ENCODE assay signal across 20 cellular contexts in genomic region chr9:33128570-33128969, GRCh38. TPM values are rescaled to one million over a fixed set of nuclear protein-coding genes. Genes with fewer than 3 reads are reported as not detected.
DNase-seq lines count a peak whose midpoint lies in the region; TF ChIP-seq lines count a peak whose summit lies in the region.
"Had no signal": no experiment of that assay in that cellular context is flagged by ENCODE, and none has a peak within 500 bp of the region (broad histone marks: within the 10 kb centered on the region; RNA-seq: fewer than 3 reads in every experiment).

No MANE protein-coding gene starts in this region.

- no peaks in the 10 kb centered on the region for H3K9me3 ChIP-seq in CD8-positive, alpha-beta memory T cell (ENCODE audit: low read length)
- no peaks in the 10 kb centered on the region for H3K9me3 ChIP-seq in hepatocyte (ENCODE audit: low read depth)
- H3K9me3 ChIP-seq: Peyer's patch had no signal

- CTCF ChIA-PET in CD8-positive, alpha-beta memory T cell (lab: Charles Lee) = interaction anchor here (1.9 kb wide), 1 partner anchor 42 kb away, joined by 4 read pairs; no protein-coding TSS in a partner anchor

- H3K4me3 Mint-ChIP-seq in CD8-positive, alpha-beta memory T cell = peak overlapping the region in 2 of 7 donors; percentile 26 to 38
- no peak overlapping the region for H3K4me3 Mint-ChIP-seq in nephron progenitor cell
- H3K4me3 Mint-ChIP-seq: activated CD8-positive, alpha-beta memory T cell treated with anti-CD3 and anti-CD28 coated beads, Interleukin-2, amount 10 ng/mL, durations not matched to agents 7 days and 5 days had no signal

- H3K27me3 Mint-ChIP-seq in CD8-positive, alpha-beta memory T cell = peaks cover 0 to 8% of the 10 kb centered on the region in 2 donors
- peaks cover 2% of the 10 kb centered on the region for H3K27me3 Mint-ChIP-seq in nephron progenitor cell (ENCODE audit: low read depth, poor library complexity)
- H3K27me3 Mint-ChIP-seq: activated CD8-positive, alpha-beta memory T cell treated with anti-CD3 and anti-CD28 coated beads, Interleukin-2, amount 10 ng/mL, durations not matched to agents 7 days and 5 days had no signal

- H3K79me2 ChIP-seq in hepatocyte = peaks cover 57% of the 10 kb centered on the region

- 86% methylated on average over 4 of the region's 4 CpGs for WGBS in hepatocyte (ENCODE audit: low lambda C conversion rate, missing lambda C conversion rate)

- peaks cover 44% of the 10 kb centered on the region for H3K36me3 ChIP-seq in CD8-positive, alpha-beta memory T cell (ENCODE audit: insufficient read depth, low read length)
- H3K36me3 ChIP-seq in hepatocyte (replicated peaks; ENCODE audit: insufficient read depth, low read depth) = no peaks in the 10 kb centered on the region

- no peaks in the 10 kb centered on the region for H3K9me3 Mint-ChIP-seq in CD8-positive, alpha-beta memory T cell
- no peaks in the 10 kb centered on the region for H3K9me3 Mint-ChIP-seq in nephron progenitor cell

- no peak overlapping the region for H3K27ac ChIP-seq in CD8-positive, alpha-beta memory T cell (ENCODE audit: low read depth, low read length)
- H3K27ac ChIP-seq in hepatocyte = peak overlapping the region; percentile 87
- H3K27ac ChIP-seq: SK-N-MC had no signal

- intact Hi-C loops in posterior vena cava (cut with DNase I) = loop anchor here (2.0 to 5.0 kb wide), 4 partner anchors 16 to 74 kb away; no protein-coding TSS in a partner anchor

- peaks cover 29 to 93% (median 39%) of the 10 kb centered on the region in 3 donors for H3K36me3 Mint-ChIP-seq in CD8-positive, alpha-beta memory T cell
- peaks cover 41% of the 10 kb centered on the region for H3K36me3 Mint-ChIP-seq in nephron progenitor cell (ENCODE audit: low read depth)

- no peaks in the 10 kb centered on the region for H3K27me3 ChIP-seq in CD8-positive, alpha-beta memory T cell (ENCODE audit: insufficient read depth, low read length, poor library complexity, severe bottlenecking)
- no peaks in the 10 kb centered on the region for H3K27me3 ChIP-seq in hepatocyte
- H3K27me3 ChIP-seq: Peyer's patch had no signal

- peak overlapping the region; percentile 19 to 88 (median 80) for H3K27ac Mint-ChIP-seq in CD8-positive, alpha-beta memory T cell
- no peak overlapping the region for H3K27ac Mint-ChIP-seq in nephron progenitor cell
- H3K27ac Mint-ChIP-seq: activated CD8-positive, alpha-beta memory T cell treated with anti-CD3 and anti-CD28 coated beads, Interleukin-2, amount 10 ng/mL, durations not matched to agents 7 days and 5 days had no signal

- POLR2A ChIA-PET in CD8-positive, alpha-beta memory T cell (lab: Charles Lee) = no interaction called here

- DNase-seq in CD8-positive, alpha-beta memory T cell = no peak
- DNase-seq in NCI-H82 (lab: John Stamatoyannopoulos, UW) (peak; percentile 94), hepatocyte (ENCODE audit: low spot score) (no peak), posterior vena cava (ENCODE audit: low spot score) (peak; percentile 18), NCI-H2171 (lab: John Stamatoyannopoulos, UW) (no peak), AG08395 (ENCODE audit: low spot score) (no peak), nephron progenitor cell (no peak)
- no peak for DNase-seq in activated CD4-positive, CD25-positive, alpha-beta regulatory T cell (lab: John Stamatoyannopoulos, UW)
- DNase-seq: activated CD4-positive, CD25-positive, alpha-beta regulatory T cell treated with anti-CD3 and anti-CD28 coated beads, Interleukin-2, amount 50 U/mL, for 72 hours; activated CD8-positive, alpha-beta memory T cell treated with anti-CD3 and anti-CD28 coated beads, Interleukin-2, amount 10 ng/mL, durations not matched to agents 7 days and 5 days; activated gamma-delta T cell treated with Interleukin-2 at 50 U/mL for 16 hours; AML-193; amygdala; foreskin fibroblast; KG1; NCI-H187; stimulated activated CD4-positive, alpha-beta T cell treated with anti-CD3 and anti-CD28 coated beads, Interleukin-4, amount 100 ng/mL, for 4 hours; T-helper 9 cell had no signal

- no peaks in the 10 kb centered on the region for H3K9me2 ChIP-seq in hepatocyte (replicated peaks; ENCODE audit: insufficient read depth)

- peaks cover 74 to 84% (median 76%) of the 10 kb centered on the region in 3 donors for H3K4me1 Mint-ChIP-seq in CD8-positive, alpha-beta memory T cell
- peaks cover 63% of the 10 kb centered on the region for H3K4me1 Mint-ChIP-seq in nephron progenitor cell

- H2AFZ ChIP-seq in hepatocyte = no peak overlapping the region

- H3K4me1 ChIP-seq in CD8-positive, alpha-beta memory T cell (ENCODE audit: insufficient read depth, low read length) = peaks cover 31% of the 10 kb centered on the region
- peaks cover 51% of the 10 kb centered on the region for H3K4me1 ChIP-seq in hepatocyte (ENCODE audit: insufficient read depth)

- H4K20me1 ChIP-seq in hepatocyte (ENCODE audit: insufficient read depth, poor library complexity, severe bottlenecking) = peaks cover 3% of the 10 kb centered on the region

- H3K4me3 ChIP-seq in CD8-positive, alpha-beta memory T cell (ENCODE audit: low read length) = no peak overlapping the region
- no peak overlapping the region for H3K4me3 ChIP-seq in hepatocyte
- H3K4me3 ChIP-seq: Peyer's patch, SK-N-MC had no signal

- no peak overlapping the region for H3K4me2 ChIP-seq in hepatocyte

- no peak for TF ChIP-seq CTCF in hepatocyte (IDR thresholded peaks at IDR 0.05; ENCODE audit: poor library complexity)
- no peak for TF ChIP-seq CTCF in nephron progenitor cell (IDR thresholded peaks at IDR 0.05)

RNA-seq across cellular contexts. Expression of gene B4GALT1, which starts 38.6 kb away (rescaled TPM):
- 10 to 100 TPM; 38.0 to 38.3 TPM for total RNA-seq in CD8-positive, alpha-beta memory T cell
- 41.6 TPM for polyA plus RNA-seq in CD8-positive, alpha-beta memory T cell
- total RNA-seq in hepatocyte = 76.3 and 78.3 TPM in 2 replicates
- 45.6 and 63.9 TPM in 2 replicates for polyA plus RNA-seq in hepatocyte
- 100 to 1,000 TPM in 1 of 2 donors, 10 to 100 TPM in 1; 76.8 to 107 TPM for total RNA-seq in posterior vena cava

RNA-seq across cellular contexts. Expression of gene SMU1, which starts 52.1 kb away (rescaled TPM):
- total RNA-seq in CD8-positive, alpha-beta memory T cell = 10 to 100 TPM; 27.5 to 27.6 TPM
- polyA plus RNA-seq in CD8-positive, alpha-beta memory T cell = 21.2 TPM
- total RNA-seq in hepatocyte = 21.8 and 25.1 TPM in 2 replicates
- polyA plus RNA-seq in hepatocyte = 15.8 and 17.8 TPM in 2 replicates
- 10 to 100 TPM; 15.8 to 16.8 TPM for total RNA-seq in posterior vena cava

Comparison
In these comparisons a context has a peak if more than half of its experiments do, and no peak if none do; other contexts are left out.
1. DNase-seq: peak in NCI-H82 (single experiment) and posterior vena cava (single experiment); none in CD8-positive, alpha-beta memory T cell (0 of 5), hepatocyte (single experiment), NCI-H2171 (single experiment), AG08395 (single experiment), nephron progenitor cell (single experiment) and activated CD4-positive, CD25-positive, alpha-beta regulatory T cell (0 of 4).